In the genomic region with DNA sequence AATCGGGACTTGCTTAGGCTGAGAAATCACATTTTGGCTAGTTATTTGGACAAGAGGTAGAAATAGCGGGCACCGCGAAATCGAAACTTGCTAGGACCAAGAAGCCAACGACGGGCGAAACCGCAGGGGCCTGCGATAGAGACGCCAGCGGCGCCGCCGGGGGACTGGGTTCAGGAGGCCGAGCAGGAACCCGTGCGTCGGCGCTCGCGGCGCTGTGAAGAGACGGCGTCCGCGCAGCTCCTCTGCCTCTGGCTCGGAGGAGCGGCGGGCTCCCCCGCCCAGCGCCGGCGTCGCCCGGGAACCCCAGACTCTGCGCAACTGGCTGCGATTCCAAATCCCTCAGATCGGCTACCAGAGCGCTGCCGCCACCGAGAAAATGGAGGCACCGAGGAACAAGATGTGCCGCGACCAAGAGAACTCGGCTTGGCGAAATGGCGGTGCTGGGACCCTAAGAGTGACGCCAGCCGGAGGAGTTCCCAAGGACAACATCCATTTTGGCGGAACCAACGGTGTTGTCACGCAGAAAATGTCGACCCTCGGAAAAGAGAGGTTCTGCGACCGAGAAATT, we compare ENCODE assay signal across 8 cellular contexts.
DNase-seq lines count a peak whose midpoint lies in the region; ATAC-seq and TF ChIP-seq lines count a peak whose summit lies in the region.

No MANE protein-coding gene starts in this region.

- peak overlapping the region; percentile 99 for H3K27ac ChIP-seq in VCaP

- no peak for TF ChIP-seq CTCF in VCaP (conservative IDR thresholded peaks at IDR 0.05)
- TF ChIP-seq CTCF in cardiac fibroblast (IDR thresholded peaks at IDR 0.05; ENCODE audit: low read depth, low read length): no peak

- peak; percentile 34 for ATAC-seq in HG02571 (IDR thresholded peaks at IDR 0.05; ENCODE audit: unreplicated experiment)
- ATAC-seq in GM18519 (IDR thresholded peaks at IDR 0.05; ENCODE audit: low FRiP score, unreplicated experiment): no peak

- DNase-seq in NCI-H1694 (lab: John Stamatoyannopoulos, UW) (peak; percentile 85), cardiac fibroblast (ENCODE audit: low read depth in 2 of 2) (peak; percentile 74 to 76), islet precursor cell (peak; percentile 78)
- peak; percentile 49 for DNase-seq in stimulated activated CD4-positive, alpha-beta T cell treated with anti-CD3 and anti-CD28 coated beads, Interleukin-12 subunit alpha, Interleukin-12 subunit beta, amount 100 ng/mL, for 24 hours (ENCODE audit: low read depth in 2 of 2)

- H3K4me3 ChIP-seq in GM08714 (ENCODE audit: low read length) (peak overlapping the region; percentile 70), cardiac fibroblast (replicated peaks in 1 of 2; ENCODE audit: low read depth in 2 of 2, low read length in 2 of 2) (peak overlapping the region; percentile 85 to 86)
